Comparison of ENCODE assay signal across 20 cellular contexts in genomic region chr1:35444519-35444774, GRCh38.
A peak's percentile ranks its signal among the peaks of the same experiment; 100 is the strongest.
DNase-seq lines count a peak whose midpoint lies in the region; ATAC-seq and TF ChIP-seq lines count a peak whose summit lies in the region.
"Had no signal": no experiment of that assay in that cellular context is flagged by ENCODE, and none has a peak within 500 bp of the region (broad histone marks: within the 10 kb centered on the region; RNA-seq: fewer than 3 reads in every experiment).

No MANE protein-coding gene starts in this region.

- no peaks in the 10 kb centered on the region for H3K9me3 Mint-ChIP-seq in activated CD4-positive, alpha-beta T cell treated with anti-CD3 and anti-CD28 coated beads for 36 hours (ENCODE audit: low read depth)
- H3K9me3 Mint-ChIP-seq: CD14-positive monocyte; CD8-positive, alpha-beta memory T cell had no signal

- no peak overlapping the region for H3K4me3 Mint-ChIP-seq in activated CD4-positive, alpha-beta T cell treated with anti-CD3 and anti-CD28 coated beads for 36 hours
- H3K4me3 Mint-ChIP-seq: CD14-positive monocyte; CD8-positive, alpha-beta memory T cell had no signal

- no peaks in the 10 kb centered on the region for H3K27me3 ChIP-seq in neutrophil
- H3K27me3 ChIP-seq in lower lobe of right lung (ENCODE audit: low read depth): no peaks in the 10 kb centered on the region
- H3K27me3 ChIP-seq: BLaER1 had no signal

- H3K27ac ChIP-seq in VCaP (0 out of 2 replicates have a peak overlapping the region, but pooled peaks have one; percentile 3), neutrophil (peak overlapping the region; percentile 86), lower lobe of right lung (no peak overlapping the region), RWPE1 (no peak overlapping the region)
- H3K27ac ChIP-seq: 22Rv1, A549, BLaER1, GM23248, HL-60 had no signal

- TF ChIP-seq CTCF in VCaP (conservative IDR thresholded peaks at IDR 0.05): no peak
- TF ChIP-seq CTCF in neutrophil (IDR thresholded peaks at IDR 0.05): no peak
- no peak for TF ChIP-seq CTCF in lower lobe of right lung (IDR thresholded peaks at IDR 0.05)
- TF ChIP-seq CTCF in RWPE1 (conservative IDR thresholded peaks at IDR 0.05; ENCODE audit: low read depth): no peak

- peaks cover 78 to 85% of the 10 kb centered on the region in 2 experiments for H3K4me1 ChIP-seq in neutrophil (ENCODE audit: control insufficient read depth in 1 of 2, insufficient read depth in 1 of 2, low read depth in 1 of 2, low read length in 1 of 2)
- H3K4me1 ChIP-seq in lower lobe of right lung: peaks cover 26% of the 10 kb centered on the region
- H3K4me1 ChIP-seq: BLaER1, HAP-1 had no signal

- peaks cover 39% of the 10 kb centered on the region for H3K36me3 ChIP-seq in neutrophil
- peaks cover 99% of the 10 kb centered on the region for H3K36me3 ChIP-seq in lower lobe of right lung

- H3K9me3 ChIP-seq in neutrophil: no peaks in the 10 kb centered on the region
- no peaks in the 10 kb centered on the region for H3K9me3 ChIP-seq in lower lobe of right lung
- H3K9me3 ChIP-seq: A549, BLaER1, HAP-1 had no signal

- intact Hi-C loops in activated CD4-positive, alpha-beta T cell treated with anti-CD3 and anti-CD28 coated beads for 36 hours (cut with DNase I, micrococcal nuclease): loop anchor here in 1 of 2 experiments (5.0 kb wide), 1 partner anchor 242 kb away; no protein-coding TSS in a partner anchor
- intact Hi-C loops in lower lobe of right lung (cut with DNase I): no loop called here

- CTCF ChIA-PET in activated CD4-positive, alpha-beta T cell treated with anti-CD3 and anti-CD28 coated beads for 36 hours (lab: Charles Lee): interaction anchor here (0.9 to 3.9 kb wide), 6 partner anchors 8 to 326 kb away, joined by 3 to 35 read pairs (median 4); no protein-coding TSS in a partner anchor
- CTCF ChIA-PET in RWPE1 (lab: Yijun Ruan, JAX): interaction anchor here (0.7 kb wide), 1 partner anchor 286 kb away, joined by 7 read pairs; no protein-coding TSS in a partner anchor

- POLR2A ChIA-PET in activated CD4-positive, alpha-beta T cell treated with anti-CD3 and anti-CD28 coated beads for 36 hours (lab: Charles Lee): no interaction called here
- POLR2A ChIA-PET in RWPE1 (lab: Yijun Ruan, JAX; ENCODE audit: low non-redundant PET): no interaction called here

- DNase-seq in activated CD4-positive, alpha-beta T cell treated with anti-CD3 and anti-CD28 coated beads for 36 hours: no peak
- no peak for DNase-seq in activated CD4-positive, alpha-beta T cell treated with anti-CD3 and anti-CD28 coated beads for 1 hour
- DNase-seq in islet precursor cell (peak; percentile 62), lower lobe of right lung (no peak), RWPE1 (ENCODE audit: low spot score) (no peak), AG08396 (ENCODE audit: low spot score) (no peak)
- DNase-seq: CD8-positive, alpha-beta memory T cell; COR-L47; DMS 273 treated with DMSO at 0.1 percent for 48 hours; DND-41; EL had no signal

- H3K4me3 ChIP-seq in neutrophil (ENCODE audit: low read depth in 1 of 2, low read length in 1 of 2) (peak overlapping the region; percentile 50 to 68), lower lobe of right lung (no peak overlapping the region)
- H3K4me3 ChIP-seq: A549, BLaER1, GM23248, HAP-1 had no signal

- H3K36me3 Mint-ChIP-seq in activated CD4-positive, alpha-beta T cell treated with anti-CD3 and anti-CD28 coated beads for 36 hours (ENCODE audit: low read depth): peaks cover 24% of the 10 kb centered on the region

- ATAC-seq in activated CD4-positive, alpha-beta T cell treated with anti-CD3 and anti-CD28 coated beads for 36 hours: no peak
- no peak for ATAC-seq in lower lobe of right lung
- ATAC-seq: A549 had no signal

- peaks cover 22% of the 10 kb centered on the region for H3K4me1 Mint-ChIP-seq in activated CD4-positive, alpha-beta T cell treated with anti-CD3 and anti-CD28 coated beads for 36 hours

- H3K27ac Mint-ChIP-seq in activated CD4-positive, alpha-beta T cell treated with anti-CD3 and anti-CD28 coated beads for 36 hours: peak overlapping the region; percentile 55

- H3K27me3 Mint-ChIP-seq in activated CD4-positive, alpha-beta T cell treated with anti-CD3 and anti-CD28 coated beads for 36 hours: no peaks in the 10 kb centered on the region
- H3K27me3 Mint-ChIP-seq: CD8-positive, alpha-beta memory T cell had no signal

Comparison
In these comparisons a context has a peak if more than half of its experiments do, and no peak if none do; other contexts are left out.
1. H3K27ac ChIP-seq: peak in VCaP (single experiment) and neutrophil (single experiment); none in lower lobe of right lung (single experiment) and RWPE1 (single experiment).